Comparison of ENCODE assay signal across 11 cellular contexts in the genomic region with DNA sequence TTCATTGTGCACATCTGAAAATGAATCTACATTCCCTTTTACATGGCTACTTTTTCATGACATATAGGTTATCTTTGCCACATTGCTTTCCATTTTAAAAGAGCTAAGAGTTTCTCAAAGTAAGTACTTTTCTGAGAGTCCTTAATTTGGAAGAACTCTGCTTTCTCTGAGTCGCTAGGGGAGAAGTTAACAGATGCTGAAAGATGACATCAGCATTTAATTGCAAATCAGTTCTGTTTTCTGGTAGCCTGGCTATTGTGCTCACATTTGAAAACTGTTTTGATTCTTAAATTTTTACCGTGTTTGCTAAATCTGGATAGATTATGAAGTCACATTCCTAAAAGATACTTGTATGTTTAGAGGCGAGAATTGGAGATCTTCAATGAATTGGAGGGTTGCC.
"Had no signal": no experiment of that assay in that cellular context is flagged by ENCODE, and none has a peak within 500 bp of the region (broad histone marks: within the 10 kb centered on the region; RNA-seq: fewer than 3 reads in every experiment).

No MANE protein-coding gene starts in this region.

- H3K27me3 Mint-ChIP-seq: activated naive CD8-positive, alpha-beta T cell treated with anti-CD3 and anti-CD28 coated beads for 36 hours had no signal

- H3K4me1 Mint-ChIP-seq: activated CD4-positive, alpha-beta T cell treated with anti-CD3 and anti-CD28 coated beads, Interleukin-2, amount 10 ng/mL, durations not matched to agents 7 days and 5 days; activated naive CD8-positive, alpha-beta T cell treated with anti-CD3 and anti-CD28 coated beads for 36 hours; stimulated activated naive CD8-positive, alpha-beta T cell treated with anti-CD3 and anti-CD28 coated beads, Interleukin-15, amount 100 ng/mL, for 72 hours had no signal

- H3K27ac ChIP-seq: esophagus muscularis mucosa, ovary, thyroid gland had no signal

- H3K9me3 Mint-ChIP-seq: activated CD4-positive, alpha-beta T cell treated with anti-CD3 and anti-CD28 coated beads, Interleukin-2, amount 10 ng/mL, durations not matched to agents 7 days and 5 days; activated naive CD8-positive, alpha-beta T cell treated with anti-CD3 and anti-CD28 coated beads for 36 hours; activated T-helper 1 cell treated with anti-CD3 and anti-CD28 coated beads, Interleukin-12 subunit alpha, Interleukin-12 subunit beta, Interleukin-2, Interleukin-4 antibody, amounts not matched to agents 30 ng/mL and 10 ng/mL and 1 ng/mL, durations not matched to agents 14 hours and 24 hours and 36 hours; stimulated activated naive CD8-positive, alpha-beta T cell treated with anti-CD3 and anti-CD28 coated beads, Interleukin-15, amount 100 ng/mL, for 72 hours; T-helper 2 cell treated with Interferon-gamma antibody and Interleukin-4, amounts not matched to agents 5 μg/mL and 100 μg/mL, for 36 hours had no signal

- H3K36me3 ChIP-seq: esophagus muscularis mucosa, ovary, thyroid gland had no signal

- H3K27ac Mint-ChIP-seq: activated CD4-positive, alpha-beta T cell treated with anti-CD3 and anti-CD28 coated beads, Interleukin-2, amount 10 ng/mL, durations not matched to agents 7 days and 5 days; activated naive CD8-positive, alpha-beta T cell treated with anti-CD3 and anti-CD28 coated beads for 36 hours; activated T-helper 1 cell treated with anti-CD3 and anti-CD28 coated beads, Interleukin-12 subunit alpha, Interleukin-12 subunit beta, Interleukin-2, Interleukin-4 antibody, amounts not matched to agents 30 ng/mL and 10 ng/mL and 1 ng/mL, durations not matched to agents 14 hours and 24 hours and 36 hours; T-helper 2 cell treated with Interferon-gamma antibody and Interleukin-4, amounts not matched to agents 5 μg/mL and 100 μg/mL, for 36 hours had no signal

- ATAC-seq: stimulated activated naive CD8-positive, alpha-beta T cell treated with anti-CD3 and anti-CD28 coated beads, Interleukin-15, amount 100 ng/mL, for 72 hours had no signal

- H3K27me3 ChIP-seq: esophagus muscularis mucosa, ovary, thyroid gland had no signal

- DNase-seq: activated CD4-positive, alpha-beta T cell treated with anti-CD3 and anti-CD28 coated beads, Interleukin-2, amount 10 ng/mL, durations not matched to agents 7 days and 5 days; activated CD8-positive, alpha-beta memory T cell treated with anti-CD3 and anti-CD28 coated beads for 24 hours; activated naive CD8-positive, alpha-beta T cell treated with anti-CD3 and anti-CD28 coated beads for 36 hours; anterior cingulate cortex; ovary; stimulated activated CD4-positive, alpha-beta T cell treated with anti-CD3 and anti-CD28 coated beads, Interleukin-1b, Interleukin-23, amount 100 ng/mL, for 48 hours; stimulated activated naive CD8-positive, alpha-beta T cell treated with anti-CD3 and anti-CD28 coated beads, Interleukin-15, amount 100 ng/mL, for 72 hours; thyroid gland had no signal

- H3K9me3 ChIP-seq: esophagus muscularis mucosa, ovary, thyroid gland had no signal

- H3K4me3 Mint-ChIP-seq: activated CD4-positive, alpha-beta T cell treated with anti-CD3 and anti-CD28 coated beads, Interleukin-2, amount 10 ng/mL, durations not matched to agents 7 days and 5 days; activated naive CD8-positive, alpha-beta T cell treated with anti-CD3 and anti-CD28 coated beads for 36 hours; activated T-helper 1 cell treated with anti-CD3 and anti-CD28 coated beads, Interleukin-12 subunit alpha, Interleukin-12 subunit beta, Interleukin-2, Interleukin-4 antibody, amounts not matched to agents 30 ng/mL and 10 ng/mL and 1 ng/mL, durations not matched to agents 14 hours and 24 hours and 36 hours; stimulated activated naive CD8-positive, alpha-beta T cell treated with anti-CD3 and anti-CD28 coated beads, Interleukin-15, amount 100 ng/mL, for 72 hours; T-helper 2 cell treated with Interferon-gamma antibody and Interleukin-4, amounts not matched to agents 5 μg/mL and 100 μg/mL, for 36 hours had no signal

- H3K4me3 ChIP-seq: esophagus muscularis mucosa, ovary, thyroid gland had no signal

- H3K36me3 Mint-ChIP-seq: activated naive CD8-positive, alpha-beta T cell treated with anti-CD3 and anti-CD28 coated beads for 36 hours had no signal
